12 cellular contexts compared by ENCODE assay signal in the genomic region with DNA sequence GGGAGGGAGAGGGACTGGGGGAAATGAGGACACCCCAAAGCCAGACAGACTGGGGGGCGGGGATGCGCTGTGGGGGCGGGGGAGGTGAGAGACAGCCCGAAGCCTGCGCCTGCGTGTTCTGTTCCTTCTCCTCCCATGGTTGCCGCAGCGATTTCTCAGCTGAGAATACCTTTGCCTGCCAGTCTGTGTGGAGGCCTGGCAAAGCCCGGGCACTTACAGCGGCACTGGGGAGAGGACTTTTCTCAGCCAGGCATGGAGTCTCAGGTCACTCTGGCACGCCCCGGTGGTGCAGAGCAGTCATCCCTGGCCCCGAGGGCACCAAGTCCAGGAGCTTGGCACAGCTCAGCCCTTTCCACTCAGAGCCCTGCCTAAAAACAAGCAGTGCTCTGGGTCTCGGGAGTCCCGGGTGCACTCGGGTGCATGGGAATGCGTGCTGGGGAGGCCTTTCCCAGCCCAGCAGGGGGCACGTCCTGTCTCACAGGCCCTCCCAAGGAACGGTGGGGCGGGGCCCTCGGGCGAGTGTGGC.
DNase-seq lines count a peak whose midpoint lies in the region; ATAC-seq and TF ChIP-seq lines count a peak whose summit lies in the region.
"Had no signal": no experiment of that assay in that cellular context is flagged by ENCODE, and none has a peak within 500 bp of the region (broad histone marks: within the 10 kb centered on the region; RNA-seq: fewer than 3 reads in every experiment).

No MANE protein-coding gene starts in this region.

- in situ Hi-C loops in T47D (cut with HindIII; ENCODE audit: low pct_unique_long_range_greater_than_20kb, low sequenced_read_pairs) = no loop called here

- H3K9me3 ChIP-seq in SK-N-SH (no peaks in the 10 kb centered on the region), thoracic aorta (no peaks in the 10 kb centered on the region)

- TF ChIP-seq EP300 in SK-N-SH (IDR thresholded peaks at IDR 0.05; ENCODE audit: borderline replicate concordance in 1 of 2, low read depth in 1 of 2, low read length in 1 of 2) = no peak

- TF ChIP-seq CTCF in SK-N-SH (IDR thresholded peaks at IDR 0.05) (no peak), thoracic aorta (IDR thresholded peaks at IDR 0.05) (no peak)

- no peak for ATAC-seq in SK-N-SH treated with all-trans-retinoic acid at 6 μM for 48 hours
- no peak for ATAC-seq in thoracic aorta (ENCODE audit: insufficient number of reproducible peaks, low FRiP score, low read depth)

- no peak overlapping the region for H2AFZ ChIP-seq in SK-N-SH (ENCODE audit: low read depth)

- no peaks in the 10 kb centered on the region for H3K9me2 ChIP-seq in SK-N-SH

- H3K4me1 ChIP-seq in SK-N-SH (ENCODE audit: control insufficient read depth in 1 of 2, insufficient read depth in 2 of 2, low read depth in 1 of 2, low read length in 1 of 2) = peaks cover 0 to 11% of the 10 kb centered on the region in 2 experiments; a peak in 1 of 4 replicates
- peaks cover 0 to 15% of the 10 kb centered on the region in 2 donors for H3K4me1 ChIP-seq in thoracic aorta (ENCODE audit: control insufficient read depth in 1 of 2, low read depth in 2 of 2)

- no peaks in the 10 kb centered on the region for H3K27me3 ChIP-seq in SK-N-SH (ENCODE audit: insufficient read depth)
- H3K27me3 ChIP-seq in thoracic aorta (replicated peaks; ENCODE audit: insufficient read depth) = no peaks in the 10 kb centered on the region

- H3K79me2 ChIP-seq in SK-N-SH (ENCODE audit: insufficient read depth) = no peaks in the 10 kb centered on the region

- TF ChIP-seq RAD21 in SK-N-SH (IDR thresholded peaks at IDR 0.05; ENCODE audit: low read length) = no peak

- no peaks in the 10 kb centered on the region for H3F3A ChIP-seq in SK-N-SH (replicated peaks; ENCODE audit: insufficient read depth)

- no peak overlapping the region for H3K9ac ChIP-seq in SK-N-SH

- H3K27ac ChIP-seq in SK-N-SH (ENCODE audit: low read depth in 2 of 2, low read length in 1 of 2) = no peak overlapping the region
- H3K27ac ChIP-seq in thoracic aorta = peak overlapping the region in 1 of 2 donors; percentile 44

- no peaks in the 10 kb centered on the region for H3K36me3 ChIP-seq in SK-N-SH (replicated peaks in 1 of 2; ENCODE audit: control insufficient read depth in 1 of 2, insufficient read depth in 2 of 2, low read length in 1 of 2)
- H3K36me3 ChIP-seq in thoracic aorta = no peaks in the 10 kb centered on the region

- WGBS in SK-N-SH (ENCODE audit: low lambda C conversion rate) = 69% methylated on average over 10 of the region's 22 CpGs

- CTCF ChIA-PET in SK-N-SH (lab: Yijun Ruan, JAX) = interaction anchor here (1.1 kb wide), 1 partner anchor 10 kb away, joined by 4 read pairs; no protein-coding TSS in a partner anchor

- DNase-seq in SK-N-SH (peak; percentile 51), T47D (ENCODE audit: low read depth in 1 of 2, low spot score in 1 of 2) (peak; percentile 26 to 62), kidney glomerular epithelial cell (lab: John Stamatoyannopoulos, UW) (peak; percentile 10), thoracic aorta (ENCODE audit: low spot score) (no peak), MV-4-11 (lab: John Stamatoyannopoulos, UW) (no peak), SKM-1 treated with dmso at 0.1 percent for 144 hours (lab: John Stamatoyannopoulos, UW; ENCODE audit: unreplicated experiment) (no peak), NCI-H524 (lab: John Stamatoyannopoulos, UW) (no peak)
- DNase-seq: DMS153, H9, NCI-H1436 had no signal

- POLR2A ChIA-PET in SK-N-SH (lab: Yijun Ruan, JAX) = no interaction called here

- no peak overlapping the region for H3K4me3 ChIP-seq in SK-N-SH (ENCODE audit: low read depth in 2 of 2, low read length in 1 of 2)
- H3K4me3 ChIP-seq in thoracic aorta = peak overlapping the region; percentile 54
- H3K4me3 ChIP-seq: smooth muscle cell had no signal

- H4K20me1 ChIP-seq in SK-N-SH (ENCODE audit: insufficient read depth) = no peaks in the 10 kb centered on the region

- no peak overlapping the region for H3K4me2 ChIP-seq in SK-N-SH
- H3K4me2 ChIP-seq: smooth muscle cell had no signal

TF ChIP-seq in SK-N-SH, 30 proteins besides CTCF, POLR2A, EP300 and RAD21:
- TF ChIP-seq POLR2AphosphoS5 (IDR thresholded peaks at IDR 0.05; ENCODE audit: low read depth, low read length) = no peak

TF ChIP-seq in SK-N-SH treated with all-trans-retinoic acid at 6 μM for 48 hours, 23 proteins besides CTCF, POLR2A, EP300 and RAD21:
- TF ChIP-seq, protein P1, sequence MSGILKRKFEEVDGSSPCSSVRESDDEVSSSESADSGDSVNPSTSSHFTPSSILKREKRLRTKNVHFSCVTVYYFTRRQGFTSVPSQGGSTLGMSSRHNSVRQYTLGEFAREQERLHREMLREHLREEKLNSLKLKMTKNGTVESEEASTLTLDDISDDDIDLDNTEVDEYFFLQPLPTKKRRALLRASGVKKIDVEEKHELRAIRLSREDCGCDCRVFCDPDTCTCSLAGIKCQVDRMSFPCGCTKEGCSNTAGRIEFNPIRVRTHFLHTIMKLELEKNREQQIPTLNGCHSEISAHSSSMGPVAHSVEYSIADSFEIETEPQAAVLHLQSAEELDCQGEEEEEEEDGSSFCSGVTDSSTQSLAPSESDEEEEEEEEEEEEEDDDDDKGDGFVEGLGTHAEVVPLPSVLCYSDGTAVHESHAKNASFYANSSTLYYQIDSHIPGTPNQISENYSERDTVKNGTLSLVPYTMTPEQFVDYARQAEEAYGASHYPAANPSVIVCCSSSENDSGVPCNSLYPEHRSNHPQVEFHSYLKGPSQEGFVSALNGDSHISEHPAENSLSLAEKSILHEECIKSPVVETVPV (CRISPR knock-in tag; IDR thresholded peaks at IDR 0.05) = no peak
- TF ChIP-seq GLIS3 (CRISPR knock-in tag; IDR thresholded peaks at IDR 0.05) (no peak), ZNF70 (CRISPR knock-in tag; IDR thresholded peaks at IDR 0.05) (no peak), SNAI2 (CRISPR knock-in tag; IDR thresholded peaks at IDR 0.05) (no peak), ISL1 (CRISPR knock-in tag; IDR thresholded peaks at IDR 0.05) (no peak), CSDC2 (CRISPR knock-in tag; IDR thresholded peaks at IDR 0.05) (no peak), ESRRG (CRISPR knock-in tag; IDR thresholded peaks at IDR 0.05) (no peak), POU6F1 (CRISPR knock-in tag; IDR thresholded peaks at IDR 0.05; ENCODE audit: borderline replicate concordance, low read depth) (no peak)

Comparison
In these comparisons a context has a peak if more than half of its experiments do, and no peak if none do; other contexts are left out.
1. DNase-seq: peak in SK-N-SH (single experiment), T47D (2 of 2) and kidney glomerular epithelial cell (single experiment); none in thoracic aorta (single experiment), MV-4-11 (single experiment), SKM-1 treated with dmso at 0.1 percent for 144 hours (single experiment) and NCI-H524 (0 of 2).